ENCODE assay signal across 10 cellular contexts in the genomic region with DNA sequence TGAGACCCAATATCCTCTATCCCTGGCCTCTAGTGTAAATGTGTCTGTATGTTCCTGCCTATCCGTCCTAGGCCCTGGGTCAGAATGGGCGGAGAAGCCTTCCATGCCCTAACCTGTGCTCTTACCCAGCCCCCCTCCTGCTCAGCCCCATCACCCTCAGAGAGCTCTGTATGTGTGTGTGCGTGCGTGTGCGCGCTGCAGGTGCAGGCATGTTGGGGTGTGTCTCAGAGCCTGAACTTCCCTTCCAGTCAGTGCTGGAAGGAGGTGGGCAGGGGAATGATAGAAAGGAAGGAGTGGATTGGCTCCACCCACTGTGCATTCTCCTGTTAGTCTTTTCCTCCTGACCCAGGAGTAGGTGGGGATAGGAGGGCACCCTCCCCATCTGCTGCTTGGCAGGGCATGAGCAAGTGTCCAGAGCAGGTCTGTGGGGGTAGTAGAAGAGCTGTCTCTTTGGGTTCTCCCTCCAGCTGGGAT. TPM values are rescaled to one million over a fixed set of nuclear protein-coding genes. Genes with fewer than 3 reads are reported as not detected.
A peak's percentile ranks its signal among the peaks of the same experiment; 100 is the strongest.
DNase-seq lines count a peak whose midpoint lies in the region; ATAC-seq and TF ChIP-seq lines count a peak whose summit lies in the region.
"Had no signal": no experiment of that assay in that cellular context is flagged by ENCODE, and none has a peak within 500 bp of the region (broad histone marks: within the 10 kb centered on the region; RNA-seq: fewer than 3 reads in every experiment).

No MANE protein-coding gene starts in this region.

- H4K20me1 ChIP-seq in SU-DHL-6 (ENCODE audit: low read depth, low read length), result no peaks in the 10 kb centered on the region

- H3F3A ChIP-seq in SU-DHL-6 (ENCODE audit: insufficient read depth), result peaks cover 33% of the 10 kb centered on the region

- H3K27ac ChIP-seq in 22Rv1 (peak overlapping the region; percentile 47), SU-DHL-6 (ENCODE audit: low read depth, low read length) (peak overlapping the region; percentile 74), colonic mucosa (no peak overlapping the region)

- H2AFZ ChIP-seq in SU-DHL-6 (ENCODE audit: low read depth, low read length, severe bottlenecking), result no peak overlapping the region

- H3K4me1 ChIP-seq in colonic mucosa, result no peaks in the 10 kb centered on the region

- H3K36me3 ChIP-seq in SU-DHL-6 (ENCODE audit: low read length) (peaks cover 3% of the 10 kb centered on the region; the same call in 1 of the 2 replicates), colonic mucosa (peaks cover 15% of the 10 kb centered on the region)

- H3K27me3 ChIP-seq in SU-DHL-6 (ENCODE audit: low read length), result no peaks in the 10 kb centered on the region
- no peaks in the 10 kb centered on the region for H3K27me3 ChIP-seq in colonic mucosa

- no peaks in the 10 kb centered on the region for H3K9me2 ChIP-seq in SU-DHL-6 (replicated peaks; ENCODE audit: insufficient read depth, low read length)

- DNase-seq in GM13977 (ENCODE audit: low spot score) (peak; percentile 6), iris pigment epithelial cell (ENCODE audit: low read depth) (peak; percentile 16), NCI-H128 (lab: John Stamatoyannopoulos, UW; ENCODE audit: unreplicated experiment) (no peak), colonic mucosa (no peak)

- in situ Hi-C loops in GM13977 (cut with MboI; ENCODE audit: low pct_unique_long_range_greater_than_20kb, low sequenced_read_pairs, unreplicated experiment), result no loop called here

- H3K9me3 ChIP-seq in SU-DHL-6 (ENCODE audit: insufficient read depth, low read length), result no peaks in the 10 kb centered on the region
- no peaks in the 10 kb centered on the region for H3K9me3 ChIP-seq in colonic mucosa

- no peaks in the 10 kb centered on the region for H3K79me2 ChIP-seq in SU-DHL-6 (ENCODE audit: insufficient read depth, low read length)

- H3K4me3 ChIP-seq in SU-DHL-6 (ENCODE audit: insufficient read depth, low read length, poor library complexity, severe bottlenecking), result no peak overlapping the region
- H3K4me3 ChIP-seq in colonic mucosa, result no peak overlapping the region
- H3K4me3 ChIP-seq: lung had no signal

- intact Hi-C loops in colonic mucosa (cut with DNase I), result no loop called here

- ATAC-seq in GM18861 (IDR thresholded peaks at IDR 0.05; ENCODE audit: unreplicated experiment) (no peak), GM19463 (IDR thresholded peaks at IDR 0.05; ENCODE audit: unreplicated experiment) (no peak)

- H3K9ac ChIP-seq in SU-DHL-6 (ENCODE audit: low read length) (no peak overlapping the region), colonic mucosa (ENCODE audit: low read depth in 2 of 2, low read length in 2 of 2) (no peak overlapping the region)

- H3K4me2 ChIP-seq in SU-DHL-6 (ENCODE audit: low read depth, low read length, poor library complexity, severe bottlenecking), result no peak overlapping the region

- TF ChIP-seq CTCF in 22Rv1 (IDR thresholded peaks at IDR 0.05) (no peak), GM13977 (IDR thresholded peaks at IDR 0.05; ENCODE audit: extremely low read depth, insufficient read depth, missing control alignments) (no peak), SU-DHL-6 (IDR thresholded peaks at IDR 0.05; ENCODE audit: insufficient read depth, low read length, poor library complexity, severe bottlenecking) (no peak), colonic mucosa (IDR thresholded peaks at IDR 0.05) (no peak)

RNA-seq across cellular contexts. Expression of gene NAB2, which starts 7.2 kb away (rescaled TPM):
- total RNA-seq in colonic mucosa, result 1 to 10 TPM; 4.8 to 7.0 TPM

RNA-seq across cellular contexts. Expression of gene STAT6, which starts 15.0 kb away (rescaled TPM):
- 100 to 1,000 TPM; 161 to 181 TPM for total RNA-seq in colonic mucosa

RNA-seq across cellular contexts. Expression of gene NEMP1, which starts 17.5 kb away (rescaled TPM):
- 10 to 100 TPM in 1 of 2 donors, 1 to 10 TPM in 1; 7.3 to 21.1 TPM for total RNA-seq in colonic mucosa

RNA-seq across cellular contexts. Expression of gene LRP1, which starts 32.1 kb away (rescaled TPM):
- 100 to 1,000 TPM; 107 to 123 TPM for total RNA-seq in colonic mucosa

RNA-seq across cellular contexts. Expression of gene MYO1A, which starts 46.2 kb away (rescaled TPM):
- 100 to 1,000 TPM; 261 to 273 TPM for total RNA-seq in colonic mucosa
- total RNA-seq: RPMI7951 had no signal

Comparison
In these comparisons a context has a peak if more than half of its experiments do, and no peak if none do; other contexts are left out.
1. DNase-seq: peak in GM13977 (single experiment) and iris pigment epithelial cell (single experiment); none in NCI-H128 (single experiment) and colonic mucosa (single experiment).